ENCODE assay signal across 16 cellular contexts in genomic region chr17:82441686-82442487, GRCh38. TPM values are rescaled to one million over a fixed set of nuclear protein-coding genes. Genes with fewer than 3 reads are reported as not detected.
DNase-seq lines count a peak whose midpoint lies in the region; ATAC-seq, FAIRE-seq and TF ChIP-seq lines count a peak whose summit lies in the region.
"Had no signal": no experiment of that assay in that cellular context is flagged by ENCODE, and none has a peak within 500 bp of the region (broad histone marks: within the 10 kb centered on the region; RNA-seq: fewer than 3 reads in every experiment).

No MANE protein-coding gene starts in this region.

- no peak for TF ChIP-seq RAD21 in HepG2 (CRISPR knock-in tag; IDR thresholded peaks at IDR 0.05)

- H3K36me3 ChIP-seq in CD8-positive, alpha-beta T cell (ENCODE audit: insufficient read depth, low read length), result peaks cover 18% of the 10 kb centered on the region
- H3K36me3 ChIP-seq in Peyer's patch (peaks cover 0 to 56% (median 0%) of the 10 kb centered on the region in 3 donors), HepG2 (replicated peaks in 1 of 2; ENCODE audit: control insufficient read depth in 1 of 2, insufficient read depth in 2 of 2, low read length in 2 of 2) (peaks cover 9% of the 10 kb centered on the region in 2 experiments)

- H3K9me3 ChIP-seq in CD8-positive, alpha-beta T cell (ENCODE audit: low read length), result no peaks in the 10 kb centered on the region
- H3K9me3 ChIP-seq in Peyer's patch, result no peaks in the 10 kb centered on the region
- H3K9me3 ChIP-seq in HepG2 (ENCODE audit: low read length), result no peaks in the 10 kb centered on the region

- 97% methylated on average over 24 of the region's 27 CpGs for WGBS in HepG2 (ENCODE audit: low lambda C conversion rate)

- H3K4me1 Mint-ChIP-seq in CD8-positive, alpha-beta T cell (ENCODE audit: low read depth), result peaks cover 10% of the 10 kb centered on the region
- no peaks in the 10 kb centered on the region for H3K4me1 Mint-ChIP-seq in type B pancreatic cell (ENCODE audit: unreplicated experiment)

- TF ChIP-seq EP300 in HepG2 (IDR thresholded peaks at IDR 0.05; ENCODE audit: low read depth in 2 of 2, low read length in 2 of 2) (no peak), HepG2 (CRISPR knock-in tag; IDR thresholded peaks at IDR 0.05; ENCODE audit: borderline replicate concordance) (no peak)

- no peak overlapping the region for H3K4me3 Mint-ChIP-seq in CD8-positive, alpha-beta T cell
- no peak overlapping the region for H3K4me3 Mint-ChIP-seq in type B pancreatic cell

- in situ Hi-C loops in HepG2 (cut with HindIII; ENCODE audit: extremely low pct_ligation_motif_present, low pct_unique_long_range_greater_than_20kb), result no loop called here

- H3K27me3 Mint-ChIP-seq in CD8-positive, alpha-beta T cell (ENCODE audit: low read depth), result no peaks in the 10 kb centered on the region
- H3K27me3 Mint-ChIP-seq in type B pancreatic cell, result no peaks in the 10 kb centered on the region

- H4K20me1 ChIP-seq in HepG2 (ENCODE audit: insufficient read depth, low read length), result no peaks in the 10 kb centered on the region

- H3K4me3 ChIP-seq in CD8-positive, alpha-beta T cell (ENCODE audit: low read depth, low read length), result no peak overlapping the region
- H3K4me3 ChIP-seq in Peyer's patch (no peak overlapping the region), HepG2 (replicated peaks in 1 of 3; ENCODE audit: insufficient read depth in 1 of 3, low read depth in 2 of 3, low read length in 3 of 3) (no peak overlapping the region)

- peaks cover 6% of the 10 kb centered on the region for H3K4me1 ChIP-seq in CD8-positive, alpha-beta T cell (ENCODE audit: insufficient read depth, low read length)
- peaks cover 0 to 38% (median 9%) of the 10 kb centered on the region in 4 donors for H3K4me1 ChIP-seq in Peyer's patch
- H3K4me1 ChIP-seq in HepG2 (ENCODE audit: insufficient read depth, low read length), result no peaks in the 10 kb centered on the region
- H3K4me1 ChIP-seq: foreskin keratinocyte had no signal

- no peak overlapping the region for H2AFZ ChIP-seq in HepG2 (ENCODE audit: low read length)

- H3K36me3 Mint-ChIP-seq in CD8-positive, alpha-beta T cell, result peaks cover 42% of the 10 kb centered on the region
- no peaks in the 10 kb centered on the region for H3K36me3 Mint-ChIP-seq in type B pancreatic cell

- FAIRE-seq in GM18507 (lab: Jason Lieb, UNC) (peak; percentile 9), HepG2 (lab: Jason Lieb, UNC) (no peak)
- FAIRE-seq: colon, HTR-8/SVneo had no signal

- BruUV-seq in HepG2 (replicated peaks; lab: Mats Ljungman, UMichigan), result no TSS peak

- intact Hi-C loops in CD8-positive, alpha-beta T cell (cut with DNase I, micrococcal nuclease), result no loop called here
- intact Hi-C loops in HepG2 (cut with micrococcal nuclease; ENCODE audit: unreplicated experiment), result no loop called here

- no peak for TF ChIP-seq CTCF in CD8-positive, alpha-beta T cell (IDR thresholded peaks at IDR 0.05)
- no peak for TF ChIP-seq CTCF in Peyer's patch (IDR thresholded peaks at IDR 0.05)
- TF ChIP-seq CTCF in HepG2 (CRISPR knock-in tag; IDR thresholded peaks at IDR 0.05), result no peak
- TF ChIP-seq CTCF in type B pancreatic cell (conservative IDR thresholded peaks at IDR 0.05), result no peak

- peak overlapping the region; percentile 37 for H3K27ac Mint-ChIP-seq in CD8-positive, alpha-beta T cell
- H3K27ac Mint-ChIP-seq in type B pancreatic cell, result no peak overlapping the region

- DNase-seq in CD8-positive, alpha-beta T cell, result no peak
- DNase-seq in GM18507 (ENCODE audit: extremely low spot score, insufficient read length, low read depth) (no peak), Peyer's patch (peak in 2 of 3 donors; percentile 71 to 72), HepG2 (ENCODE audit: low spot score) (no peak), type B pancreatic cell (ENCODE audit: extremely low spot score, unreplicated experiment) (no peak), DMS53 treated with DMSO at 0.1 percent for 48 hours (lab: John Stamatoyannopoulos, UW; ENCODE audit: unreplicated experiment) (no peak), Ammon's horn (ENCODE audit: low spot score) (no peak)
- DNase-seq: foreskin keratinocyte; MM.1S; NCI-H2029 treated with DMSO at 0.1 percent for 48 hours; NCI-H526 treated with DMSO at 0.1 percent for 48 hours; stimulated activated CD4-positive, alpha-beta T cell treated with anti-CD3 and anti-CD28 coated beads, Interleukin-2, amount 100 ng/mL, for 48 hours had no signal

- CTCF ChIA-PET in CD8-positive, alpha-beta T cell (lab: Charles Lee), result no interaction called here
- CTCF ChIA-PET in HepG2 (lab: Yijun Ruan, JAX; ENCODE audit: low intra/inter-chr PET ratio, low total read pairs), result no interaction called here

- H3K4me2 ChIP-seq in HepG2 (ENCODE audit: low read depth, low read length), result no peak overlapping the region

- POLR2A ChIA-PET in CD8-positive, alpha-beta T cell (lab: Charles Lee), result no interaction called here
- POLR2A ChIA-PET in HepG2 (lab: Yijun Ruan, JAX), result interaction anchor here (0.6 kb wide), 1 partner anchor 170 kb away, joined by 3 read pairs; no protein-coding TSS in a partner anchor

- H3K27me3 ChIP-seq in CD8-positive, alpha-beta T cell (ENCODE audit: insufficient read depth, low read length), result no peaks in the 10 kb centered on the region
- H3K27me3 ChIP-seq in Peyer's patch (no peaks in the 10 kb centered on the region), HepG2 (ENCODE audit: control insufficient read depth in 1 of 2, insufficient read depth in 2 of 2, low read length in 2 of 2) (no peaks in the 10 kb centered on the region)
- H3K27me3 ChIP-seq: foreskin keratinocyte had no signal

- H3K79me2 ChIP-seq in HepG2 (ENCODE audit: insufficient read depth, low read length), result no peaks in the 10 kb centered on the region

- ATAC-seq in CD8-positive, alpha-beta T cell, result no peak
- no peak for ATAC-seq in HepG2
- ATAC-seq in HG03520 (IDR thresholded peaks at IDR 0.05; ENCODE audit: unreplicated experiment), result no peak
- ATAC-seq: foreskin keratinocyte, left lobe of liver had no signal

- H3K9ac ChIP-seq in HepG2 (ENCODE audit: insufficient read depth, low read depth, low read length), result no peak overlapping the region

- TF ChIP-seq POLR2A in Peyer's patch (IDR thresholded peaks at IDR 0.05) (no peak), HepG2 (IDR thresholded peaks at IDR 0.05; ENCODE audit: insufficient read depth in 1 of 2, low read depth in 2 of 2, low read length in 2 of 2) (peak in 1 of 2 experiments; percentile 43; a peak in 1 of 4 replicates)

- no peaks in the 10 kb centered on the region for H3K9me3 Mint-ChIP-seq in CD8-positive, alpha-beta T cell
- H3K9me3 Mint-ChIP-seq in type B pancreatic cell, result no peaks in the 10 kb centered on the region

- no peak overlapping the region for H3K27ac ChIP-seq in CD8-positive, alpha-beta T cell (ENCODE audit: low read depth, low read length)
- H3K27ac ChIP-seq in Peyer's patch (peak overlapping the region in 1 of 4 donors; percentile 78), HepG2 (ENCODE audit: extremely low read length, insufficient read depth, low read length) (no peak overlapping the region)
- H3K27ac ChIP-seq: foreskin keratinocyte had no signal

RNA-seq across cellular contexts. Expression of gene CYBC1, which starts 8.7 kb away (rescaled TPM):
- total RNA-seq in CD8-positive, alpha-beta T cell, result 10 to 100 TPM; 52.9 to 63.9 TPM
- total RNA-seq in Peyer's patch, result 100 to 1,000 TPM in 1 of 4 donors, 10 to 100 TPM in 3; 79.2 to 103 (median 88.0) TPM
- total RNA-seq in HepG2 (2016; rRNA removed; fragmentation: Illumina TruSeq; extraction: Trizol), result 27.1 and 43.4 TPM in 2 replicates
- 72.9 and 78.4 TPM in 2 replicates for total RNA-seq in HepG2 (2016; cell fraction: cytosol; rRNA removed; fragmentation: Illumina TruSeq; extraction: Trizol; ENCODE audit: low read depth)
- 23.7 and 43.2 TPM in 2 replicates for total RNA-seq in HepG2 (2016; cell fraction: insoluble cytoplasmic fraction; rRNA removed; fragmentation: Illumina TruSeq; extraction: Trizol)
- total RNA-seq in HepG2 (2016; cell fraction: membrane; rRNA removed; fragmentation: Illumina TruSeq; extraction: Trizol), result 74.7 and 83.2 TPM in 2 replicates
- 38.5 and 40.4 TPM in 2 replicates for total RNA-seq in HepG2 (2016; cell fraction: nucleus; rRNA removed; fragmentation: Illumina TruSeq; extraction: Trizol)
- polyA plus RNA-seq in HepG2 (2011; rRNA removed), result 44.1 and 56.8 TPM in 2 replicates
- 43.1 and 61.0 TPM in 2 replicates for polyA plus RNA-seq in HepG2 (2011; cell fraction: cytosol; rRNA removed)
- 170 and 187 TPM in 2 replicates for polyA plus RNA-seq in HepG2 (2011; cell fraction: nucleus; rRNA removed)
- polyA plus RNA-seq in HepG2 (2012), result 22.9 and 33.5 TPM in 2 replicates
- polyA plus RNA-seq in HepG2 (2016; cell fraction: cytosol; fragmentation: Illumina TruSeq; extraction: Trizol; ENCODE audit: low read depth), result 7.9 and 8.6 TPM in 2 replicates
- polyA plus RNA-seq in HepG2 (2016; cell fraction: insoluble cytoplasmic fraction; fragmentation: Illumina TruSeq; extraction: Trizol; ENCODE audit: low read depth), result 17.6 and 23.7 TPM in 2 replicates
- 13.1 and 13.7 TPM in 2 replicates for polyA plus RNA-seq in HepG2 (2016; cell fraction: membrane; fragmentation: Illumina TruSeq; extraction: Trizol; ENCODE audit: low read depth)
- 99.7 and 100 TPM in 2 replicates for polyA plus RNA-seq in HepG2 (2016; cell fraction: nucleus; fragmentation: Illumina TruSeq; extraction: Trizol; ENCODE audit: insufficient read depth, low read depth)
- polyA minus RNA-seq in HepG2 (2011; rRNA and poly(A)+ RNA removed; ENCODE audit: low replicate concordance), result 44.8 and 70.0 TPM in 2 replicates
- 34.6 and 36.4 TPM in 2 replicates for polyA minus RNA-seq in HepG2 (2011; cell fraction: cytosol; rRNA and poly(A)+ RNA removed)
- polyA minus RNA-seq in HepG2 (2011; cell fraction: nucleus; rRNA and poly(A)+ RNA removed), result 46.0 and 49.1 TPM in 2 replicates
- total RNA-seq in type B pancreatic cell (ENCODE audit: low replicate concordance), result 51.1 and 78.1 TPM in 2 replicates

RNA-seq across cellular contexts. Expression of gene NARF, which starts 16.7 kb away (rescaled TPM):
- 10 to 100 TPM; 60.0 to 60.1 TPM for total RNA-seq in CD8-positive, alpha-beta T cell
- total RNA-seq in Peyer's patch, result 10 to 100 TPM; 31.9 to 81.7 (median 52.0) TPM
- 61.1 and 69.8 TPM in 2 replicates for total RNA-seq in HepG2 (2016; rRNA removed; fragmentation: Illumina TruSeq; extraction: Trizol)
- 34.2 and 37.8 TPM in 2 replicates for total RNA-seq in HepG2 (2016; cell fraction: cytosol; rRNA removed; fragmentation: Illumina TruSeq; extraction: Trizol; ENCODE audit: low read depth)
- 63.6 and 70.0 TPM in 2 replicates for total RNA-seq in HepG2 (2016; cell fraction: insoluble cytoplasmic fraction; rRNA removed; fragmentation: Illumina TruSeq; extraction: Trizol)
- total RNA-seq in HepG2 (2016; cell fraction: membrane; rRNA removed; fragmentation: Illumina TruSeq; extraction: Trizol), result 62.0 and 64.0 TPM in 2 replicates
- 32.3 and 41.4 TPM in 2 replicates for total RNA-seq in HepG2 (2016; cell fraction: nucleus; rRNA removed; fragmentation: Illumina TruSeq; extraction: Trizol)
- polyA plus RNA-seq in HepG2 (2011; rRNA removed), result 137 and 144 TPM in 2 replicates
- polyA plus RNA-seq in HepG2 (2011; cell fraction: cytosol; rRNA removed), result 155 and 177 TPM in 2 replicates
- polyA plus RNA-seq in HepG2 (2011; cell fraction: nucleus; rRNA removed), result 165 and 174 TPM in 2 replicates
- polyA plus RNA-seq in HepG2 (2012), result 79.6 and 111 TPM in 2 replicates
- 46.7 and 48.3 TPM in 2 replicates for polyA plus RNA-seq in HepG2 (2016; cell fraction: cytosol; fragmentation: Illumina TruSeq; extraction: Trizol; ENCODE audit: low read depth)
- polyA plus RNA-seq in HepG2 (2016; cell fraction: insoluble cytoplasmic fraction; fragmentation: Illumina TruSeq; extraction: Trizol; ENCODE audit: low read depth), result 78.0 and 81.9 TPM in 2 replicates
- 47.5 and 59.5 TPM in 2 replicates for polyA plus RNA-seq in HepG2 (2016; cell fraction: membrane; fragmentation: Illumina TruSeq; extraction: Trizol; ENCODE audit: low read depth)
- polyA plus RNA-seq in HepG2 (2016; cell fraction: nucleus; fragmentation: Illumina TruSeq; extraction: Trizol; ENCODE audit: insufficient read depth, low read depth), result 89.0 and 97.4 TPM in 2 replicates
- polyA minus RNA-seq in HepG2 (2011; rRNA and poly(A)+ RNA removed; ENCODE audit: low replicate concordance), result 42.5 and 59.2 TPM in 2 replicates
- polyA minus RNA-seq in HepG2 (2011; cell fraction: cytosol; rRNA and poly(A)+ RNA removed), result 31.3 and 38.9 TPM in 2 replicates
- polyA minus RNA-seq in HepG2 (2011; cell fraction: nucleus; rRNA and poly(A)+ RNA removed), result 31.5 and 44.4 TPM in 2 replicates
- total RNA-seq in type B pancreatic cell (ENCODE audit: low replicate concordance), result 75.4 and 111 TPM in 2 replicates

RNA-seq across cellular contexts. Expression of gene OGFOD3, which starts 23.5 kb away (rescaled TPM):
- total RNA-seq in CD8-positive, alpha-beta T cell, result 10 to 100 TPM; 11.4 to 14.1 TPM
- total RNA-seq in Peyer's patch (10 to 100 TPM; 12.4 to 30.1 (median 24.0) TPM), HepG2 (2016; rRNA removed; fragmentation: Illumina TruSeq; extraction: Trizol) (19.3 and 42.1 TPM in 2 replicates), type B pancreatic cell (ENCODE audit: low replicate concordance) (24.5 and 31.6 TPM in 2 replicates)
- 44.1 and 48.5 TPM in 2 replicates for total RNA-seq in HepG2 (2016; cell fraction: cytosol; rRNA removed; fragmentation: Illumina TruSeq; extraction: Trizol; ENCODE audit: low read depth)
- 18.4 and 43.0 TPM in 2 replicates for total RNA-seq in HepG2 (2016; cell fraction: insoluble cytoplasmic fraction; rRNA removed; fragmentation: Illumina TruSeq; extraction: Trizol)
- total RNA-seq in HepG2 (2016; cell fraction: membrane; rRNA removed; fragmentation: Illumina TruSeq; extraction: Trizol), result 47.3 and 50.8 TPM in 2 replicates
- total RNA-seq in HepG2 (2016; cell fraction: nucleus; rRNA removed; fragmentation: Illumina TruSeq; extraction: Trizol), result 29.1 and 32.9 TPM in 2 replicates
- polyA plus RNA-seq in HepG2 (2011; rRNA removed), result 40.0 and 48.0 TPM in 2 replicates
- polyA plus RNA-seq in HepG2 (2011; cell fraction: cytosol; rRNA removed), result 45.1 and 55.2 TPM in 2 replicates
- 42.8 and 53.8 TPM in 2 replicates for polyA plus RNA-seq in HepG2 (2011; cell fraction: nucleus; rRNA removed)
- 30.1 and 30.6 TPM in 2 replicates for polyA plus RNA-seq in HepG2 (2012)
- 22.8 and 30.9 TPM in 2 replicates for polyA plus RNA-seq in HepG2 (2016; cell fraction: cytosol; fragmentation: Illumina TruSeq; extraction: Trizol; ENCODE audit: low read depth)
- polyA plus RNA-seq in HepG2 (2016; cell fraction: insoluble cytoplasmic fraction; fragmentation: Illumina TruSeq; extraction: Trizol; ENCODE audit: low read depth), result 20.3 and 20.6 TPM in 2 replicates
- 24.3 and 28.8 TPM in 2 replicates for polyA plus RNA-seq in HepG2 (2016; cell fraction: membrane; fragmentation: Illumina TruSeq; extraction: Trizol; ENCODE audit: low read depth)
- 57.8 and 59.9 TPM in 2 replicates for polyA plus RNA-seq in HepG2 (2016; cell fraction: nucleus; fragmentation: Illumina TruSeq; extraction: Trizol; ENCODE audit: insufficient read depth, low read depth)
- polyA minus RNA-seq in HepG2 (2011; rRNA and poly(A)+ RNA removed; ENCODE audit: low replicate concordance), result 17.2 and 64.0 TPM in 2 replicates
- polyA minus RNA-seq in HepG2 (2011; cell fraction: cytosol; rRNA and poly(A)+ RNA removed), result 31.0 and 31.1 TPM in 2 replicates
- polyA minus RNA-seq in HepG2 (2011; cell fraction: nucleus; rRNA and poly(A)+ RNA removed), result 16.2 and 18.9 TPM in 2 replicates

RNA-seq across cellular contexts. Expression of gene HEXD, which starts 23.7 kb away (rescaled TPM):
- total RNA-seq in CD8-positive, alpha-beta T cell, result 10 to 100 TPM; 24.6 to 25.0 TPM
- 100 to 1,000 TPM in 1 of 4 donors, 10 to 100 TPM in 3; 42.7 to 128 (median 80.5) TPM for total RNA-seq in Peyer's patch
- total RNA-seq in HepG2 (2016; rRNA removed; fragmentation: Illumina TruSeq; extraction: Trizol), result 12.4 and 22.3 TPM in 2 replicates
- 6.5 and 7.4 TPM in 2 replicates for total RNA-seq in HepG2 (2016; cell fraction: cytosol; rRNA removed; fragmentation: Illumina TruSeq; extraction: Trizol; ENCODE audit: low read depth)
- 9.5 and 21.5 TPM in 2 replicates for total RNA-seq in HepG2 (2016; cell fraction: insoluble cytoplasmic fraction; rRNA removed; fragmentation: Illumina TruSeq; extraction: Trizol)
- 8.1 and 9.0 TPM in 2 replicates for total RNA-seq in HepG2 (2016; cell fraction: membrane; rRNA removed; fragmentation: Illumina TruSeq; extraction: Trizol)
- 22.1 and 27.5 TPM in 2 replicates for total RNA-seq in HepG2 (2016; cell fraction: nucleus; rRNA removed; fragmentation: Illumina TruSeq; extraction: Trizol)
- polyA plus RNA-seq in HepG2 (2011; rRNA removed), result 41.8 and 63.2 TPM in 2 replicates
- polyA plus RNA-seq in HepG2 (2011; cell fraction: cytosol; rRNA removed), result 20.9 and 28.4 TPM in 2 replicates
- 726 and 860 TPM in 2 replicates for polyA plus RNA-seq in HepG2 (2011; cell fraction: nucleus; rRNA removed)
- 33.2 and 40.0 TPM in 2 replicates for polyA plus RNA-seq in HepG2 (2012)
- 5.4 and 7.5 TPM in 2 replicates for polyA plus RNA-seq in HepG2 (2016; cell fraction: cytosol; fragmentation: Illumina TruSeq; extraction: Trizol; ENCODE audit: low read depth)
- 16.9 and 19.6 TPM in 2 replicates for polyA plus RNA-seq in HepG2 (2016; cell fraction: insoluble cytoplasmic fraction; fragmentation: Illumina TruSeq; extraction: Trizol; ENCODE audit: low read depth)
- polyA plus RNA-seq in HepG2 (2016; cell fraction: membrane; fragmentation: Illumina TruSeq; extraction: Trizol; ENCODE audit: low read depth), result 6.9 and 9.6 TPM in 2 replicates
- polyA plus RNA-seq in HepG2 (2016; cell fraction: nucleus; fragmentation: Illumina TruSeq; extraction: Trizol; ENCODE audit: insufficient read depth, low read depth), result 83.7 and 89.3 TPM in 2 replicates
- 14.8 and 25.5 TPM in 2 replicates for polyA minus RNA-seq in HepG2 (2011; rRNA and poly(A)+ RNA removed; ENCODE audit: low replicate concordance)
- polyA minus RNA-seq in HepG2 (2011; cell fraction: cytosol; rRNA and poly(A)+ RNA removed), result 12.8 and 13.5 TPM in 2 replicates
- polyA minus RNA-seq in HepG2 (2011; cell fraction: nucleus; rRNA and poly(A)+ RNA removed), result 52.1 and 55.8 TPM in 2 replicates
- 47.5 and 49.7 TPM in 2 replicates for total RNA-seq in type B pancreatic cell (ENCODE audit: low replicate concordance)

Comparison
In these comparisons a context has a peak if more than half of its experiments do, and no peak if none do; other contexts are left out.
1. DNase-seq: peak in Peyer's patch (2 of 3); none in CD8-positive, alpha-beta T cell (0 of 7), GM18507 (single experiment), HepG2 (single experiment), type B pancreatic cell (single experiment), DMS53 treated with DMSO at 0.1 percent for 48 hours (single experiment) and Ammon's horn (single experiment).